9 cellular contexts compared by ENCODE assay signal in the genomic region with DNA sequence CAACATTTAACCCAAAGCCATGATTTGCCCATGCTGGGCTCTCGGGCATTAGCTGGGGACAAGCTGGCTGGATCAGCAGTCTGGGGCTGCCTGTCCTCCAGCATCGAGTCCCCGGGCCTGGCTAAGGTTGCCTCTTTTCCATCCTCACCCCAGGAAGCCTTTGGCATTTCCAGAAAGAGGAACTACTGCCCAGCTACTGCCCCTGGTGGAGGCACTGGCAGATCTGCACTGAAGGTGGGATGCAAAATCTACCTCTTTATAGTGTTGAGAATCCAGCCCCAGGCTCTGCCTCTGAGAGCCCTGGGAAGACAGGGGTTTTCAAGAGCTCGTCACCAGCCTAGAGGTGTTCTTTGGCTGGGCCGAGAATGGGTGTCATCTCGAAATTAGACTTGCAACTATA.
DNase-seq lines count a peak whose midpoint lies in the region; ATAC-seq, FAIRE-seq and TF ChIP-seq lines count a peak whose summit lies in the region.
"Had no signal": no experiment of that assay in that cellular context is flagged by ENCODE, and none has a peak within 500 bp of the region (broad histone marks: within the 10 kb centered on the region; RNA-seq: fewer than 3 reads in every experiment).

No MANE protein-coding gene starts in this region.

- H3K27me3 ChIP-seq in cardiac muscle cell: no peaks in the 10 kb centered on the region

- peak; percentile 36 for TF ChIP-seq CTCF in cardiac muscle cell (IDR thresholded peaks at IDR 0.05; ENCODE audit: low read depth, low read length)
- peak; percentile 13 for TF ChIP-seq CTCF in epithelial cell of esophagus (IDR thresholded peaks at IDR 0.05; ENCODE audit: insufficient read depth, low read depth, low read length, missing control alignments)

- DNase-seq in cardiac muscle cell (ENCODE audit: low read depth in 1 of 2, low spot score in 1 of 2) (peak in 1 of 2 donors; percentile 34), Right ventricle myocardium inferior (ENCODE audit: missing footprints) (no peak), NCI-H526 treated with DMSO at 0.1 percent for 48 hours (lab: John Stamatoyannopoulos, UW) (peak; percentile 20), epithelial cell of esophagus (ENCODE audit: low read depth) (no peak), urothelium cell line (ENCODE audit: low spot score) (peak; percentile 37), 8988T (no peak)
- DNase-seq: activated CD4-positive, alpha-beta memory T cell treated with anti-CD3 and anti-CD28 coated beads for 36 hours had no signal

- no peaks in the 10 kb centered on the region for H3K36me3 ChIP-seq in cardiac muscle cell

- no peak overlapping the region for H3K4me3 ChIP-seq in cardiac muscle cell
- H3K4me3 ChIP-seq in epithelial cell of esophagus (ENCODE audit: low read length): no peak overlapping the region

- no peak for FAIRE-seq in urothelium cell line (lab: Jason Lieb, UNC)

- intact Hi-C loops in Right ventricle myocardium inferior (cut with DNase I): loop anchor here (5.0 to 10.0 kb wide), 3 partner anchors 295 to 853 kb away; a partner anchor contains a TSS

- ATAC-seq in Right ventricle myocardium inferior (no peak), HG03460 (IDR thresholded peaks at IDR 0.05; ENCODE audit: unreplicated experiment) (no peak), HG02610 (IDR thresholded peaks at IDR 0.05; ENCODE audit: unreplicated experiment) (no peak)

- H3K4me1 ChIP-seq in cardiac muscle cell (ENCODE audit: low read depth): peaks cover 11% of the 10 kb centered on the region

- no peak overlapping the region for H3K27ac ChIP-seq in cardiac muscle cell

- peaks cover 3% of the 10 kb centered on the region for H3K9me3 ChIP-seq in cardiac muscle cell (ENCODE audit: low read depth)

Comparison
In these comparisons a context has a peak if more than half of its experiments do, and no peak if none do; other contexts are left out.
1. DNase-seq: peak in NCI-H526 treated with DMSO at 0.1 percent for 48 hours (single experiment) and urothelium cell line (single experiment); none in Right ventricle myocardium inferior (single experiment), epithelial cell of esophagus (single experiment) and 8988T (single experiment).